In genomic region chr2:160241251-160242137, GRCh38 we compare ENCODE assay signal across 9 cellular contexts. TPM values are rescaled to one million over a fixed set of nuclear protein-coding genes. Genes with fewer than 3 reads are reported as not detected.
DNase-seq lines count a peak whose midpoint lies in the region; ATAC-seq, FAIRE-seq and TF ChIP-seq lines count a peak whose summit lies in the region.
"Had no signal": no experiment of that assay in that cellular context is flagged by ENCODE, and none has a peak within 500 bp of the region (broad histone marks: within the 10 kb centered on the region; RNA-seq: fewer than 3 reads in every experiment).

No MANE protein-coding gene starts in this region.

- H3K79me2 ChIP-seq in astrocyte (ENCODE audit: insufficient read depth, low read length), result no peaks in the 10 kb centered on the region

- H3K9me3 ChIP-seq in astrocyte (ENCODE audit: insufficient read depth, low read depth, low read length), result no peaks in the 10 kb centered on the region

- H3K4me1 ChIP-seq in astrocyte (ENCODE audit: insufficient read depth, low read length), result peaks cover 18% of the 10 kb centered on the region

- peak overlapping the region; percentile 92 for H3K27ac Mint-ChIP-seq in astrocyte (ENCODE audit: unreplicated experiment)

- peak overlapping the region; percentile 42 for H3K9ac ChIP-seq in astrocyte (ENCODE audit: low read length)
- H3K9ac ChIP-seq: KMS-11 had no signal

- H3K9me3 Mint-ChIP-seq in astrocyte (ENCODE audit: unreplicated experiment), result peaks cover 2% of the 10 kb centered on the region

- H3K27me3 ChIP-seq in astrocyte (ENCODE audit: insufficient read depth, low read length), result no peaks in the 10 kb centered on the region

- H2AFZ ChIP-seq in astrocyte (ENCODE audit: low read depth, low read length), result peak overlapping the region; percentile 11

- TF ChIP-seq CTCF in astrocyte (IDR thresholded peaks at IDR 0.05; ENCODE audit: insufficient read depth, low read depth, low read length), result no peak

- H3K4me3 ChIP-seq in astrocyte (ENCODE audit: insufficient read depth, low read depth, low read length), result no peak overlapping the region

- DNase-seq in NCI-H2171 treated with DMSO at 0.1 percent for 48 hours (lab: John Stamatoyannopoulos, UW) (peak; percentile 42), NCI-H2171 (lab: John Stamatoyannopoulos, UW) (no peak), astrocyte (ENCODE audit: low read depth) (peak; percentile 82), islet precursor cell (peak; percentile 82), ureter (ENCODE audit: low spot score) (peak; percentile 65), pons (ENCODE audit: low spot score) (no peak), NCI-H774 (lab: John Stamatoyannopoulos, UW) (no peak)

- no peaks in the 10 kb centered on the region for H3K36me3 ChIP-seq in astrocyte (ENCODE audit: insufficient read depth, low read length)

- H3K27ac ChIP-seq in astrocyte (ENCODE audit: low read depth, low read length), result peak overlapping the region; percentile 78
- H3K27ac ChIP-seq: KMS-11 had no signal

- ATAC-seq in HG03025 (IDR thresholded peaks at IDR 0.05; ENCODE audit: low FRiP score, unreplicated experiment), result no peak

- H3K4me2 ChIP-seq in astrocyte (ENCODE audit: low read length), result peak overlapping the region; percentile 47
- H3K4me2 ChIP-seq: KMS-11 had no signal

- FAIRE-seq in astrocyte (lab: Jason Lieb, UNC), result no peak

- H3K36me3 Mint-ChIP-seq in astrocyte (ENCODE audit: low read depth, unreplicated experiment), result no peaks in the 10 kb centered on the region

- no peaks in the 10 kb centered on the region for H3K27me3 Mint-ChIP-seq in astrocyte (ENCODE audit: low read depth, unreplicated experiment)

- H3K4me3 Mint-ChIP-seq in astrocyte (ENCODE audit: unreplicated experiment), result no peak overlapping the region

- peaks cover 59% of the 10 kb centered on the region for H3K4me1 Mint-ChIP-seq in astrocyte (ENCODE audit: low read depth, unreplicated experiment)

- H4K20me1 ChIP-seq in astrocyte (ENCODE audit: insufficient read depth, low read length), result no peaks in the 10 kb centered on the region

RNA-seq across cellular contexts. Expression of gene ITGB6, which starts 41.4 kb away (rescaled TPM):
- total RNA-seq in astrocyte (2.8 and 7.6 TPM in 2 replicates), ureter (96.3 TPM)

Comparison
In these comparisons a context has a peak if more than half of its experiments do, and no peak if none do; other contexts are left out.
1. DNase-seq: peak in NCI-H2171 treated with DMSO at 0.1 percent for 48 hours (single experiment), astrocyte (single experiment), islet precursor cell (single experiment) and ureter (single experiment); none in NCI-H2171 (single experiment), pons (single experiment) and NCI-H774 (single experiment).
2. RNA of gene ITGB6, which starts 41.4 kb away (total RNA-seq): 96.3 TPM in ureter (single experiment); 2.8 to 7.6 TPM in astrocyte; every median in the first group is over 10 times any median in the second.